8 cellular contexts compared by ENCODE assay signal in genomic region chr1:90851711-90852050, GRCh38.
DNase-seq lines count a peak whose midpoint lies in the region; ATAC-seq and TF ChIP-seq lines count a peak whose summit lies in the region.

No MANE protein-coding gene starts in this region.

- no peak overlapping the region for H2BK20ac ChIP-seq in H9 (ENCODE audit: low read depth, low read length, poor library complexity, severe bottlenecking)

- TF ChIP-seq CTCF in H9 (conservative IDR thresholded peaks at IDR 0.05), result no peak; the same call in 2 of the 3 replicates
- TF ChIP-seq CTCF in brain microvascular endothelial cell (IDR thresholded peaks at IDR 0.05; ENCODE audit: low read depth, low read length, missing control alignments), result no peak

- no peak overlapping the region for H3K27ac Mint-ChIP-seq in H9

- no peaks in the 10 kb centered on the region for H3K79me2 ChIP-seq in ACC112 (ENCODE audit: control insufficient read depth, insufficient read depth, low read length, unreplicated experiment)
- no peaks in the 10 kb centered on the region for H3K79me2 ChIP-seq in H9 (ENCODE audit: insufficient read depth, low read length)

- no peak overlapping the region for H2AK5ac ChIP-seq in H9 (ENCODE audit: insufficient read length, low read length)

- H2BK12ac ChIP-seq in H9 (ENCODE audit: insufficient read length, low read depth, low read length), result no peak overlapping the region

- peaks cover 15% of the 10 kb centered on the region for H3K23me2 ChIP-seq in H9 (ENCODE audit: insufficient read length, low read depth, low read length, poor library complexity, severe bottlenecking)

- peaks cover 4% of the 10 kb centered on the region for H3K4me1 ChIP-seq in ACC112 (ENCODE audit: control insufficient read depth, insufficient read depth, low read length, unreplicated experiment)
- no peaks in the 10 kb centered on the region; the same call in 1 of the 2 replicates for H3K4me1 ChIP-seq in H9 (ENCODE audit: insufficient read depth, low read length)
- peaks cover 5 to 6% of the 10 kb centered on the region in 2 donors for H3K4me1 ChIP-seq in mucosa of rectum (ENCODE audit: control insufficient read depth in 2 of 2, insufficient read depth in 2 of 2, low read length in 2 of 2)

- H3K56ac ChIP-seq in H9 (ENCODE audit: insufficient read length, low read depth, low read length), result no peak overlapping the region

- H4K20me1 ChIP-seq in H9 (ENCODE audit: control insufficient read depth, insufficient read depth, insufficient read length), result no peaks in the 10 kb centered on the region

- H3K14ac ChIP-seq in H9 (ENCODE audit: insufficient read depth, low read length), result no peak overlapping the region

- no peaks in the 10 kb centered on the region; a peak in 1 of 7 replicates for H3K36me3 Mint-ChIP-seq in H9 (ENCODE audit: insufficient read depth in 1 of 3, low read depth in 3 of 3)

- H2AFZ ChIP-seq in ACC112 (ENCODE audit: low read length, unreplicated experiment) (peak overlapping the region; percentile 94), H9 (ENCODE audit: low read length) (peak overlapping the region; percentile 71)

- no peak overlapping the region for H4K8ac ChIP-seq in H9 (replicated peaks; ENCODE audit: insufficient read length, low read depth, low read length)

- H3K27me3 Mint-ChIP-seq in H9 (ENCODE audit: low read depth), result peaks cover 64% of the 10 kb centered on the region

- no peak overlapping the region for H2BK5ac ChIP-seq in H9 (ENCODE audit: insufficient read length, low read length)

- H2BK15ac ChIP-seq in H9 (ENCODE audit: low read depth, low read length), result no peak overlapping the region

- no peaks in the 10 kb centered on the region for H3K9me3 Mint-ChIP-seq in H9

- in situ Hi-C loops in brain microvascular endothelial cell (cut with HindIII; ENCODE audit: low pct_ligation_motif_present, low sequenced_read_pairs), result no loop called here

- ATAC-seq in HG03097 (IDR thresholded peaks at IDR 0.05; ENCODE audit: low FRiP score, unreplicated experiment) (no peak), HG03354 (IDR thresholded peaks at IDR 0.05; ENCODE audit: poor library complexity, severe bottlenecking, unreplicated experiment) (no peak)

- H3K23ac ChIP-seq in H9 (ENCODE audit: insufficient read length, low read depth, low read length), result no peak overlapping the region

- peaks cover 9 to 18% of the 10 kb centered on the region in 2 experiments for H3K4me1 Mint-ChIP-seq in H9

- H2BK120ac ChIP-seq in H9 (ENCODE audit: low read depth, low read length, poor library complexity, severe bottlenecking), result no peak overlapping the region

- H3K9ac ChIP-seq in H9 (ENCODE audit: extremely low read depth, insufficient read length, low read length), result no peak overlapping the region
- peak overlapping the region in 1 of 2 donors; percentile 2 for H3K9ac ChIP-seq in mucosa of rectum (ENCODE audit: low read depth in 1 of 2, low read length in 2 of 2)

- H3K4me2 ChIP-seq in H9 (ENCODE audit: insufficient read depth, insufficient read length, low read length), result peak overlapping the region; percentile 98

- H3K4me3 Mint-ChIP-seq in H9, result peak overlapping the region; percentile 64 to 83

- H3K9me3 ChIP-seq in H9 (ENCODE audit: control insufficient read depth, low read depth, low read length) (no peaks in the 10 kb centered on the region), mucosa of rectum (ENCODE audit: control insufficient read depth in 2 of 2, low read length in 2 of 2) (no peaks in the 10 kb centered on the region)

- H4K5ac ChIP-seq in H9 (ENCODE audit: insufficient read length, low read depth, low read length), result no peak overlapping the region

- no peak overlapping the region for H3K18ac ChIP-seq in H9 (ENCODE audit: insufficient read length, low read depth, low read length)

- H3T11ph ChIP-seq in H9 (ENCODE audit: low read length), result no peak overlapping the region

- no peak overlapping the region for H4K91ac ChIP-seq in H9 (ENCODE audit: insufficient read length, low read depth, low read length)

- no peak overlapping the region for H3K4ac ChIP-seq in H9 (ENCODE audit: low read depth, low read length)

- H3K36me3 ChIP-seq in ACC112 (ENCODE audit: insufficient read depth, low read length) (no peaks in the 10 kb centered on the region), brain microvascular endothelial cell (replicated peaks) (no peaks in the 10 kb centered on the region), mucosa of rectum (ENCODE audit: control insufficient read depth in 2 of 2, insufficient read depth in 2 of 2, low read length in 2 of 2) (no peaks in the 10 kb centered on the region)

- H3K4me3 ChIP-seq in ACC112 (ENCODE audit: low read depth, low read length) (peak overlapping the region; percentile 93), brain microvascular endothelial cell (ENCODE audit: low read depth, low read length) (peak overlapping the region; percentile 48), mucosa of rectum (ENCODE audit: low read length in 2 of 2) (peak overlapping the region; percentile 25 to 68)

- H3K27ac ChIP-seq in ACC112 (ENCODE audit: low read depth, low read length) (no peak overlapping the region), H9 (ENCODE audit: insufficient read length, low read depth, low read length) (no peak overlapping the region), brain microvascular endothelial cell (no peak overlapping the region), mucosa of rectum (ENCODE audit: low read depth in 2 of 2, low read length in 2 of 2) (no peak overlapping the region)

- no CpG with 5 or more reads among the region's 21 CpGs for WGBS in H9 (ENCODE audit: extremely low coverage, insufficient read length, low lambda C conversion rate)

- H3K79me1 ChIP-seq in H9 (ENCODE audit: insufficient read depth, low read depth, low read length, poor library complexity, severe bottlenecking), result no peaks in the 10 kb centered on the region

- no peaks in the 10 kb centered on the region; the same call in 1 of the 2 replicates for H3K27me3 ChIP-seq in ACC112 (ENCODE audit: insufficient read depth, low read length)
- H3K27me3 ChIP-seq in H9 (ENCODE audit: insufficient read depth, low read length), result peaks cover 23% of the 10 kb centered on the region
- no peaks in the 10 kb centered on the region for H3K27me3 ChIP-seq in brain microvascular endothelial cell (replicated peaks)
- H3K27me3 ChIP-seq in mucosa of rectum (ENCODE audit: control insufficient read depth in 2 of 2, insufficient read depth in 2 of 2, low read length in 2 of 2), result peaks cover 8 to 9% of the 10 kb centered on the region in 2 donors

- no peak for DNase-seq in H9
- DNase-seq in brain microvascular endothelial cell, result no peak
- no peak for DNase-seq in NCI-H187 treated with DMSO at 0.1 percent for 48 hours (lab: John Stamatoyannopoulos, UW)
- DNase-seq in NCI-H2081 (lab: John Stamatoyannopoulos, UW), result no peak
